Comparison of ENCODE assay signal across 8 cellular contexts in the genomic region with DNA sequence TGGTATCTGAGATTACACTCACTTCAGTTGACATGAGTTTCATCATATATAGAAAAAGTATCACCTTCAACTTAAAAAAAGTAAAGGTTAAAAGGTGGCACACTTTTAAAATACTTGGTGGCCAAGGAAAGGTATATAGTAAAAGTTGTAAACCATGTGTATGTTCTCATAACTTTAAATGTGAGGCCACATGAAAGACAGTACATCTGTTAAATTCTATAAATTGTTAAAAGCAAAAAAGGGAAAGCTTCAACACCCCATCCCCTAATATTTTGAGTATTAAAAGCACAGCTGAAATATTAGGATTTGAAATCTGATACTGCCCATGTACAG. TPM values are rescaled to one million over a fixed set of nuclear protein-coding genes. Genes with fewer than 3 reads are reported as not detected.
DNase-seq lines count a peak whose midpoint lies in the region; ATAC-seq and TF ChIP-seq lines count a peak whose summit lies in the region.

No MANE protein-coding gene starts in this region.

- TF ChIP-seq CTCF in astrocyte of the spinal cord (IDR thresholded peaks at IDR 0.05; ENCODE audit: low read depth, low read length), result no peak
- TF ChIP-seq CTCF in type B pancreatic cell (conservative IDR thresholded peaks at IDR 0.05), result no peak

- H3K4me3 ChIP-seq in astrocyte of the spinal cord (ENCODE audit: low read depth, low read length) (peak overlapping the region; percentile 82), mesenchymal stem cell (ENCODE audit: insufficient read depth in 1 of 2, low read depth in 1 of 2, low read length in 2 of 2) (peak overlapping the region in 1 of 2 experiments; percentile 95)

- H3K9me3 ChIP-seq in mesenchymal stem cell (ENCODE audit: control insufficient read depth, low read length), result no peaks in the 10 kb centered on the region

- no peak overlapping the region for H2AK5ac ChIP-seq in mesenchymal stem cell (ENCODE audit: low read length, severe bottlenecking)

- H3K4me2 ChIP-seq in mesenchymal stem cell (ENCODE audit: low read length, poor library complexity, severe bottlenecking), result peak overlapping the region; percentile 75

- H3K27ac ChIP-seq in mesenchymal stem cell (ENCODE audit: low read length, poor library complexity, severe bottlenecking), result peak overlapping the region; percentile 70

- H3K9me3 Mint-ChIP-seq in activated T-cell treated with anti-CD3 and anti-CD28 coated beads, Interleukin-2, amount 50 U/mL, for 72 hours, result no peaks in the 10 kb centered on the region
- H3K9me3 Mint-ChIP-seq in type B pancreatic cell, result no peaks in the 10 kb centered on the region

- H3K4ac ChIP-seq in mesenchymal stem cell (ENCODE audit: low read depth in 1 of 2, low read length in 2 of 2), result no peak overlapping the region

- H2BK15ac ChIP-seq in mesenchymal stem cell (ENCODE audit: low read depth, poor library complexity, severe bottlenecking), result no peak overlapping the region

- peaks cover 7% of the 10 kb centered on the region for H3K4me1 ChIP-seq in mesenchymal stem cell (ENCODE audit: control insufficient read depth, insufficient read depth, low read depth, low read length)

- peak overlapping the region; percentile 82 to 97 for H3K4me3 Mint-ChIP-seq in activated T-cell treated with anti-CD3 and anti-CD28 coated beads, Interleukin-2, amount 50 U/mL, for 72 hours
- H3K4me3 Mint-ChIP-seq in type B pancreatic cell, result peak overlapping the region; percentile 96

- ATAC-seq in activated T-cell treated with anti-CD3 and anti-CD28 coated beads, Interleukin-2, amount 50 U/mL, for 72 hours (replicated peaks in 1 of 2), result no peak

- H3K4me1 Mint-ChIP-seq in activated T-cell treated with anti-CD3 and anti-CD28 coated beads, Interleukin-2, amount 50 U/mL, for 72 hours (ENCODE audit: low read depth), result peaks cover 52% of the 10 kb centered on the region
- H3K4me1 Mint-ChIP-seq in type B pancreatic cell (ENCODE audit: unreplicated experiment), result peaks cover 34% of the 10 kb centered on the region

- no peaks in the 10 kb centered on the region for H3K27me3 Mint-ChIP-seq in activated T-cell treated with anti-CD3 and anti-CD28 coated beads, Interleukin-2, amount 50 U/mL, for 72 hours (ENCODE audit: low read depth)
- peaks cover 4% of the 10 kb centered on the region for H3K27me3 Mint-ChIP-seq in type B pancreatic cell

- no peak overlapping the region for H2BK5ac ChIP-seq in mesenchymal stem cell (ENCODE audit: low read depth, low read length, poor library complexity, severe bottlenecking)

- H3K79me1 ChIP-seq in mesenchymal stem cell (replicated peaks; ENCODE audit: low read length, poor library complexity, severe bottlenecking), result no peaks in the 10 kb centered on the region

- no peak overlapping the region for H2BK120ac ChIP-seq in mesenchymal stem cell (ENCODE audit: low read depth, low read length)

- in situ Hi-C loops in astrocyte of the spinal cord (cut with HindIII; ENCODE audit: low sequenced_read_pairs), result loop anchor here (25.0 kb wide), 1 partner anchor 358 kb away; no protein-coding TSS in a partner anchor

- no peak overlapping the region for H2BK12ac ChIP-seq in mesenchymal stem cell (ENCODE audit: low read length in 2 of 2)

- H4K8ac ChIP-seq in mesenchymal stem cell (ENCODE audit: low read length), result no peak overlapping the region

- H3K18ac ChIP-seq in mesenchymal stem cell (ENCODE audit: low read depth in 1 of 2, low read length in 2 of 2), result no peak overlapping the region

- H3K36me3 Mint-ChIP-seq in activated T-cell treated with anti-CD3 and anti-CD28 coated beads, Interleukin-2, amount 50 U/mL, for 72 hours (ENCODE audit: insufficient read depth in 2 of 2), result peaks cover 34 to 50% of the 10 kb centered on the region in 2 donors
- peaks cover 47% of the 10 kb centered on the region for H3K36me3 Mint-ChIP-seq in type B pancreatic cell

- no peaks in the 10 kb centered on the region for H3K27me3 ChIP-seq in mesenchymal stem cell (ENCODE audit: control insufficient read depth in 1 of 2, insufficient read depth in 1 of 2, low read length in 2 of 2)

- H3K9ac ChIP-seq in mesenchymal stem cell (ENCODE audit: low read length), result peak overlapping the region; percentile 100

- H3K27ac Mint-ChIP-seq in activated T-cell treated with anti-CD3 and anti-CD28 coated beads, Interleukin-2, amount 50 U/mL, for 72 hours, result peak overlapping the region; percentile 94
- peak overlapping the region; percentile 99 for H3K27ac Mint-ChIP-seq in type B pancreatic cell

- no peak overlapping the region for H4K91ac ChIP-seq in mesenchymal stem cell (ENCODE audit: low read length)

- no peak for DNase-seq in activated T-cell treated with anti-CD3 and anti-CD28 coated beads, Interleukin-2, amount 50 U/mL, for 72 hours
- DNase-seq in activated T-cell treated with anti-CD3 and anti-CD28 coated beads for 4 hours (no peak), astrocyte of the spinal cord (ENCODE audit: low read depth, low spot score) (no peak), mesenchymal stem cell (no peak), type B pancreatic cell (ENCODE audit: extremely low spot score, unreplicated experiment) (no peak), hypothalamus (lab: John Stamatoyannopoulos, UW) (no peak), inferior parietal cortex (ENCODE audit: extremely low spot score) (no peak), middle frontal gyrus (ENCODE audit: extremely low spot score, low spot score) (no peak)

- no peak overlapping the region for H3K23ac ChIP-seq in mesenchymal stem cell (ENCODE audit: low read length in 2 of 2)

- H2AFZ ChIP-seq in mesenchymal stem cell (ENCODE audit: low read depth, low read length), result no peak overlapping the region

- no peak overlapping the region for H3K14ac ChIP-seq in mesenchymal stem cell (ENCODE audit: low read length in 2 of 2)

- peaks cover 21 to 68% of the 10 kb centered on the region in 2 experiments for H3K36me3 ChIP-seq in mesenchymal stem cell (ENCODE audit: control insufficient read depth in 1 of 2, insufficient read depth in 2 of 2, low read depth in 1 of 2, low read length in 2 of 2)

RNA-seq across cellular contexts. Expression of a gene that starts 5.6 kb away (rescaled TPM):
- total RNA-seq in activated T-cell treated with anti-CD3 and anti-CD28 coated beads, Interleukin-2, amount 50 U/mL, for 72 hours, result 100 to 1,000 TPM; 238 to 283 TPM
- 98.6 TPM for polyA plus RNA-seq in mesenchymal stem cell (2013, experiment 1 of 2)
- polyA plus RNA-seq in mesenchymal stem cell (2013, experiment 2 of 2), result 94.7 TPM
- 181 and 202 TPM in 2 replicates for total RNA-seq in type B pancreatic cell (ENCODE audit: low replicate concordance)
